Comparison of ENCODE assay signal across 18 cellular contexts in the genomic region with DNA sequence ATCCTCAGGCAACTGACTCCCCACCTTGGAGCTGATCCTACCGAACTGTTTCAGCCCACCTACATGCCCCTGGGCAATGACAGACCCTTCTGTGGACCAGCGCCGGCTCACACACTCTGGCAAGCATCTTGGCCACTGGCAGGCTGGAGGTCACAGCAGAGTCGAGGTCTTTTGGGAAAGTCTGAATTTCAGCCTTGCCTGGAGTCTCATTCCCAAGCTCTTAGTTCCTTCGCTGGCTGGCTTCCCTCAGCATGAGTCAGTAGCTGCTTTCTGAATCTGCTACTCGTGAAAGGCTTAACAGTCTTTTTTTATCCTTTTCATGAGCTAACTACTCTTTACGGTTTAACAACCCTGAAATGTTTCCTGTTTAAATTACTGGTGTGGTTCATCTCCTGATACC. TPM values are rescaled to one million over a fixed set of nuclear protein-coding genes. Genes with fewer than 3 reads are reported as not detected.
A peak's percentile ranks its signal among the peaks of the same experiment; 100 is the strongest.
DNase-seq lines count a peak whose midpoint lies in the region; ATAC-seq and TF ChIP-seq lines count a peak whose summit lies in the region.
"Had no signal": no experiment of that assay in that cellular context is flagged by ENCODE, and none has a peak within 500 bp of the region (broad histone marks: within the 10 kb centered on the region; RNA-seq: fewer than 3 reads in every experiment).

No MANE protein-coding gene starts in this region.

- H3K36me3 ChIP-seq in RWPE2 (ENCODE audit: low read depth) (no peaks in the 10 kb centered on the region), psoas muscle (ENCODE audit: insufficient read depth in 1 of 2, low read depth in 1 of 2) (no peaks in the 10 kb centered on the region)

- WGBS in psoas muscle, 3 donors, result 38 to 53% (median 41%) methylated on average over 7 of the region's 7 CpGs

- peak; percentile 36; the same call in 1 of the 3 replicates for ATAC-seq in RWPE2 (ENCODE audit: low read depth)
- ATAC-seq in Right ventricle myocardium superior (ENCODE audit: poor library complexity), result no peak
- no peak for ATAC-seq in psoas muscle
- ATAC-seq in stimulated activated memory B cell treated with anti-CD40 and anti-IgM and Interleukin-4, amounts not matched to agents 10 μg/mL and 1 μg/mL and 100 μg/mL, for 72 hours, result no peak
- ATAC-seq in HG03378 (IDR thresholded peaks at IDR 0.05; ENCODE audit: unreplicated experiment), result no peak
- ATAC-seq: activated T-cell treated with anti-CD3 and anti-CD28 coated beads, Interleukin-2, amount 50 U/mL, for 72 hours had no signal

- no peak overlapping the region for H3K4me3 Mint-ChIP-seq in stimulated activated memory B cell treated with anti-CD40 and anti-IgM and Interleukin-4, amounts not matched to agents 10 μg/mL and 1 μg/mL and 100 μg/mL, for 72 hours
- H3K4me3 Mint-ChIP-seq: activated CD4-positive, alpha-beta T cell treated with anti-CD3 and anti-CD28 coated beads, Interleukin-2, amount 10 ng/mL, durations not matched to agents 24 days and 14 days; activated T-cell treated with anti-CD3 and anti-CD28 coated beads, Interleukin-2, amount 50 U/mL, for 72 hours had no signal

- TF ChIP-seq CTCF in RWPE2 (IDR thresholded peaks at IDR 0.05; ENCODE audit: poor library complexity, severe bottlenecking) (no peak), fibroblast of pulmonary artery (IDR thresholded peaks at IDR 0.05; ENCODE audit: low read length, missing control alignments) (no peak), psoas muscle (IDR thresholded peaks at IDR 0.05) (no peak)

- no peak overlapping the region for H3K4me3 ChIP-seq in RWPE2 (ENCODE audit: severe bottlenecking)
- no peak overlapping the region for H3K4me3 ChIP-seq in fibroblast of pulmonary artery (replicated peaks; ENCODE audit: low read depth, low read length)
- no peak overlapping the region for H3K4me3 ChIP-seq in psoas muscle

- H3K27me3 ChIP-seq in RWPE2 (ENCODE audit: insufficient read depth, poor library complexity, severe bottlenecking) (no peaks in the 10 kb centered on the region), psoas muscle (ENCODE audit: insufficient read depth in 3 of 3, low read length in 2 of 3) (no peaks in the 10 kb centered on the region)

- peak; percentile 85 for DNase-seq in GM03348 (ENCODE audit: low spot score)
- DNase-seq in RWPE2 (ENCODE audit: low spot score), result no peak
- DNase-seq in fibroblast of pulmonary artery (ENCODE audit: low read depth), result peak; percentile 7
- peak; percentile 83 for DNase-seq in stromal cell of bone marrow (ENCODE audit: low read depth)
- DNase-seq in Right ventricle myocardium superior, result no peak
- no peak for DNase-seq in psoas muscle
- DNase-seq: activated CD4-positive, alpha-beta T cell treated with anti-CD3 and anti-CD28 coated beads, Interleukin-2, amount 10 ng/mL, durations not matched to agents 24 days and 14 days; activated T-cell treated with anti-CD3 and anti-CD28 coated beads, Interleukin-2, amount 50 U/mL, for 72 hours; effector CD4-positive, alpha-beta T cell; NCI-H2081 treated with DMSO at 0.1 percent for 48 hours; retina; SHP77 treated with DMSO at 0.1 percent for 48 hours; stimulated activated CD4-positive, alpha-beta T cell treated with anti-CD3 and anti-CD28 coated beads, Interleukin-4, amount 100 ng/mL, for 1 hour had no signal

- peaks cover 5% of the 10 kb centered on the region for H3K4me1 Mint-ChIP-seq in stimulated activated memory B cell treated with anti-CD40 and anti-IgM and Interleukin-4, amounts not matched to agents 10 μg/mL and 1 μg/mL and 100 μg/mL, for 72 hours
- H3K4me1 Mint-ChIP-seq: activated CD4-positive, alpha-beta T cell treated with anti-CD3 and anti-CD28 coated beads, Interleukin-2, amount 10 ng/mL, durations not matched to agents 24 days and 14 days had no signal

- peaks cover 27% of the 10 kb centered on the region for H3K27me3 Mint-ChIP-seq in stimulated activated memory B cell treated with anti-CD40 and anti-IgM and Interleukin-4, amounts not matched to agents 10 μg/mL and 1 μg/mL and 100 μg/mL, for 72 hours

- no peak overlapping the region for H3K27ac Mint-ChIP-seq in stimulated activated memory B cell treated with anti-CD40 and anti-IgM and Interleukin-4, amounts not matched to agents 10 μg/mL and 1 μg/mL and 100 μg/mL, for 72 hours
- H3K27ac Mint-ChIP-seq: activated CD4-positive, alpha-beta T cell treated with anti-CD3 and anti-CD28 coated beads, Interleukin-2, amount 10 ng/mL, durations not matched to agents 24 days and 14 days; activated T-cell treated with anti-CD3 and anti-CD28 coated beads, Interleukin-2, amount 50 U/mL, for 72 hours had no signal

- H3K4me1 ChIP-seq in RWPE2 (ENCODE audit: insufficient read depth, poor library complexity, severe bottlenecking) (no peaks in the 10 kb centered on the region), psoas muscle (no peaks in the 10 kb centered on the region)

- H3K9me3 Mint-ChIP-seq in stimulated activated memory B cell treated with anti-CD40 and anti-IgM and Interleukin-4, amounts not matched to agents 10 μg/mL and 1 μg/mL and 100 μg/mL, for 72 hours, result peaks cover 23% of the 10 kb centered on the region

- peaks cover 11% of the 10 kb centered on the region for H3K36me3 Mint-ChIP-seq in stimulated activated memory B cell treated with anti-CD40 and anti-IgM and Interleukin-4, amounts not matched to agents 10 μg/mL and 1 μg/mL and 100 μg/mL, for 72 hours

- H3K9me3 ChIP-seq in RWPE2 (ENCODE audit: severe bottlenecking) (peaks cover 3% of the 10 kb centered on the region), psoas muscle (no peaks in the 10 kb centered on the region)

- intact Hi-C loops in Right ventricle myocardium superior (cut with DNase I), result no loop called here
- intact Hi-C loops in psoas muscle (cut with DNase I), result no loop called here

- H3K27ac ChIP-seq in RWPE2 (ENCODE audit: poor library complexity, severe bottlenecking), result no peak overlapping the region
- H3K27ac ChIP-seq in psoas muscle, result no peak overlapping the region

RNA-seq across cellular contexts. Expression of gene ASCL4, which starts 44.5 kb away (rescaled TPM):
- total RNA-seq in Right ventricle myocardium superior (not detected), psoas muscle (not detected)
- polyA plus RNA-seq in psoas muscle, result not detected
- total RNA-seq: activated CD4-positive, alpha-beta T cell treated with anti-CD3 and anti-CD28 coated beads, Interleukin-2, amount 10 ng/mL, durations not matched to agents 24 days and 14 days; activated T-cell treated with anti-CD3 and anti-CD28 coated beads, Interleukin-2, amount 50 U/mL, for 72 hours; glomerular endothelial cell; T-helper 2 cell treated with Interferon-gamma antibody and Interleukin-4, amounts not matched to agents 100 ng/mL and 5 ng/mL, for 36 hours; urinary bladder had no signal
- polyA plus RNA-seq: urinary bladder had no signal

RNA-seq across cellular contexts. Expression of gene PRDM4, which starts 58.0 kb away (rescaled TPM):
- 13.3 TPM for total RNA-seq in Right ventricle myocardium superior
- 10 to 100 TPM; 11.3 to 15.7 (median 13.2) TPM for total RNA-seq in psoas muscle
- 10 to 100 TPM in 2 of 3 donors, 1 to 10 TPM in 1; 9.3 to 40.0 (median 13.7) TPM for polyA plus RNA-seq in psoas muscle

Comparison
In these comparisons a context has a peak if more than half of its experiments do, and no peak if none do; other contexts are left out.
1. DNase-seq: peak in GM03348 (single experiment), fibroblast of pulmonary artery (single experiment) and stromal cell of bone marrow (single experiment); none in RWPE2 (single experiment), Right ventricle myocardium superior (single experiment) and psoas muscle (0 of 2).